Comparison of ENCODE assay signal across 8 cellular contexts in the genomic region with DNA sequence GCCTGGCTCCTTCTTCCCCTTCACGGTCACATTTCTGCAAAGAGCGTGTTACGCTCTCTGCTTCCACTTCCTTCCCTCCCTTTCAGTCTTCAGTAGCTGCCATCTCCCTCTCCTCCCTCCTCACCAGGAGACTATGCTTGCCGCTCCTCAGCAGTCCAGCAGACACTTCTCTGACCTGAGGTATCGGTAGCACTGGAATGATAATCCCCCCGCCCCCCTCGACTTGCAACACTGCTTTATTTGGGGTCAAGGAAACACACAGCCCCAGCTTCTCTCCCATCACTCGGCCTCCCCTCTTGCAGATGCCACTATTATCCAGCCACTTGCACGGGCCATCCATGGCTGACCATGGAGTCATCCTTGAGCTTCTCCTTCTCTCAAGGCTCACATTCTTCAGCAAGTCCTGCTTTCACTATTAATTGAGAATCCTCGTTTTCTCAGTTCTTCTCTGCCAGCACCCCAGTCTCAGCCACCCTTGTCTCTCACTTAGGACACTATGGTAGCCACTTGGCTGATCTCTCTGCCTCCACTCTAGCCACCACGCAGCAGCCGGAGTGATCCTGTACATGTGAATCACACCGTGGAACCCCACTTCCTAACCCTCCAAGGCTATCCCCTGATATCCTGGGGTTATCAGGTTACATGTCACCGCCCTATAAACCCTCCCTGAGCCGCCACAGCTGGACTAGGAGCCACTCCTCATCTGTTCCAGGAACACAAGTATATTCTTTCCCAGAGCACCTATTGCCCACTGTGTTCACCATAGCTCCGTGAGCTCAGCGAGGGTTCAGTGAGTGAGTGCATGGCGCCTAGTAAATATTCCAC. TPM values are rescaled to one million over a fixed set of nuclear protein-coding genes. Genes with fewer than 3 reads are reported as not detected.
A peak's percentile ranks its signal among the peaks of the same experiment; 100 is the strongest.
DNase-seq lines count a peak whose midpoint lies in the region; ATAC-seq and TF ChIP-seq lines count a peak whose summit lies in the region.

No MANE protein-coding gene starts in this region.

- ATAC-seq in HG03108 (IDR thresholded peaks at IDR 0.05; ENCODE audit: unreplicated experiment) (peak; percentile 8), right lobe of liver (peak; percentile 40 to 61 (median 52))

- H3K27ac ChIP-seq in caudate nucleus (ENCODE audit: low read depth, low read length) (peak overlapping the region; percentile 81), right lobe of liver (peak overlapping the region; percentile 95 to 98 (median 97)), temporal lobe (ENCODE audit: low read depth, low read length) (peak overlapping the region; percentile 46)

- peaks cover 0 to 41% (median 13%) of the 10 kb centered on the region in 4 donors for H3K4me1 ChIP-seq in right lobe of liver

- intact Hi-C loops in right lobe of liver (cut with DNase I), result loop anchor here (5.0 to 10.0 kb wide), 2 partner anchors 115 to 117 kb away; partner anchors contain the start of genes DTX3L (in 2 of the 2) and PARP9 (in 2 of the 2)

- H3K9me3 ChIP-seq in right lobe of liver, result no peaks in the 10 kb centered on the region

- TF ChIP-seq CTCF in right lobe of liver (IDR thresholded peaks at IDR 0.05), result no peak

- H3K4me3 ChIP-seq in right lobe of liver, result peak overlapping the region; percentile 55 to 91 (median 83)

- no peaks in the 10 kb centered on the region for H3K27me3 ChIP-seq in right lobe of liver

- no peaks in the 10 kb centered on the region for H3K36me3 ChIP-seq in right lobe of liver

- 12% methylated on average over 18 of the region's 18 CpGs for WGBS in right lobe of liver (ENCODE audit: insufficient coverage, low coverage, low lambda C conversion rate, missing lambda C conversion rate)

- DNase-seq in activated CD8-positive, alpha-beta memory T cell treated with anti-CD3 and anti-CD28 coated beads for 24 hours, result peak; percentile 69
- no peak for DNase-seq in activated CD8-positive, alpha-beta memory T cell treated with anti-CD3 and anti-CD28 coated beads, Interleukin-2, amount 50 U/mL, for 4 hours
- DNase-seq in RPMI7951 (ENCODE audit: low read depth), result peak; percentile 55
- DNase-seq in caudate nucleus (lab: John Stamatoyannopoulos, UW), result peak in 11 of 61 donors; percentile 22 to 70 (median 38)
- peak in 1 of 3 donors; percentile 34 for DNase-seq in right lobe of liver
- no peak for DNase-seq in NCI-H524 treated with DMSO at 0.1 percent for 48 hours (lab: John Stamatoyannopoulos, UW)

- no peak for TF ChIP-seq POLR2A in right lobe of liver (IDR thresholded peaks at IDR 0.05)

RNA-seq across cellular contexts. Expression of gene PARP14, which starts 1.0 kb away (rescaled TPM):
- total RNA-seq in RPMI7951 (2014; rRNA removed; shearing (Covaris generic)), result 73.7 and 113 TPM in 2 replicates
- 100 to 1,000 TPM in 1 of 6 experiments, 10 to 100 TPM in 5; 35.2 to 111 (median 37.3) TPM for total RNA-seq in right lobe of liver
- 9.1 TPM for total RNA-seq in temporal lobe

Comparison
In these comparisons a context has a peak if more than half of its experiments do, and no peak if none do; other contexts are left out.
1. DNase-seq: peak in activated CD8-positive, alpha-beta memory T cell treated with anti-CD3 and anti-CD28 coated beads for 24 hours (single experiment) and RPMI7951 (single experiment); none in activated CD8-positive, alpha-beta memory T cell treated with anti-CD3 and anti-CD28 coated beads, Interleukin-2, amount 50 U/mL, for 4 hours (single experiment) and NCI-H524 treated with DMSO at 0.1 percent for 48 hours (single experiment).
2. H3K27ac ChIP-seq: peak in every context shown above with its lines; median percentile 97 in right lobe of liver; 81 in caudate nucleus; 46 in temporal lobe.